27 cellular contexts compared by ENCODE assay signal in the genomic region with DNA sequence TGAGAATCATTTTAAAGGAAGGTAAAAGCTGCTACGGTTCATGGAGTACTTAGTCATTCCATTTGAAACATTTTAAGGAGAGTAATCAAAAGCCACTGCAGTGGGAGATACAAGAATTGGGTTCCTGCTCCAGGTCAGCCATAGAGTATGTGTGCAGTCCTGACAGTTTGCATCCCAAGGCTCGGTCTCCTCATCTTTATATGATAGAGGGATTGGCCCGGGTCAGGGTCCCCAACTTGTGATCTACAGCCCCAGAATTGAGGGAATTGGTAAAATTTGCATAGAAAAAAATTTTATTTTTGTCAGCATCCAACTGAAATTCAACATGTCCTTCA.
A peak's percentile ranks its signal among the peaks of the same experiment; 100 is the strongest.
DNase-seq lines count a peak whose midpoint lies in the region; TF ChIP-seq lines count a peak whose summit lies in the region.
"Had no signal": no experiment of that assay in that cellular context is flagged by ENCODE, and none has a peak within 500 bp of the region (broad histone marks: within the 10 kb centered on the region; RNA-seq: fewer than 3 reads in every experiment).

No MANE protein-coding gene starts in this region.

- no peaks in the 10 kb centered on the region for H3K79me2 ChIP-seq in PC-9 (ENCODE audit: low read depth)

- POLR2A ChIA-PET in AG04450 (lab: Yijun Ruan, JAX) (no interaction called here), PC-9 (lab: Charles Lee; ENCODE audit: unreplicated experiment) (no interaction called here)
- POLR2A ChIA-PET in activated CD4-positive, alpha-beta memory T cell treated with anti-CD3 and anti-CD28 coated beads for 36 hours (lab: Charles Lee) = no interaction called here

- peaks cover 34% of the 10 kb centered on the region for H3K27me3 Mint-ChIP-seq in activated CD4-positive, alpha-beta memory T cell treated with anti-CD3 and anti-CD28 coated beads for 36 hours

- DNase-seq in AG04450 (ENCODE audit: low read depth, low spot score) (no peak), PC-9 (no peak), adipocyte (ENCODE audit: low read depth) (peak; percentile 20), dedifferentiated amniotic fluid mesenchymal stem cell (ENCODE audit: extremely low spot score) (no peak), islet precursor cell (no peak)
- DNase-seq in activated CD4-positive, alpha-beta memory T cell treated with anti-CD3 and anti-CD28 coated beads for 36 hours = no peak
- DNase-seq in NK-92 treated with Interleukin-12 subunit alpha and Interleukin-12 subunit beta, amount 100 ng/mL, for 24 hours (lab: John Stamatoyannopoulos, UW) = no peak
- DNase-seq: activated CD4-positive, alpha-beta T cell treated with anti-CD3 and anti-CD28 coated beads for 36 hours; activated CD8-positive, alpha-beta memory T cell treated with anti-CD3 and anti-CD28 coated beads for 24 hours; caudate nucleus; DMS 273 treated with DMSO at 0.1 percent for 48 hours; effector memory CD4-positive, alpha-beta T cell; erythroblast; head of caudate nucleus; naive thymus-derived CD8-positive, alpha-beta T cell; NCI-H1048; NCI-H1694; stimulated activated CD4-positive, alpha-beta T cell treated with anti-CD3 and anti-CD28 coated beads, Interleukin-15, amount 100 ng/mL, for 24 hours; stimulated activated CD4-positive, alpha-beta T cell treated with anti-CD3 and anti-CD28 coated beads, Interleukin-4, amount 100 ng/mL, for 4 hours; trophoblast cell had no signal

- no peak overlapping the region for H3K27ac Mint-ChIP-seq in activated CD4-positive, alpha-beta memory T cell treated with anti-CD3 and anti-CD28 coated beads for 36 hours
- H3K27ac Mint-ChIP-seq: activated CD4-positive, alpha-beta T cell treated with anti-CD3 and anti-CD28 coated beads for 36 hours; activated naive CD8-positive, alpha-beta T cell; naive thymus-derived CD8-positive, alpha-beta T cell; T-helper 2 cell treated with Interferon-gamma antibody and Interleukin-4, amounts not matched to agents 5 μg/mL and 100 μg/mL, for 36 hours had no signal

- no peaks in the 10 kb centered on the region for H4K20me1 ChIP-seq in PC-9 (ENCODE audit: insufficient read depth)
- H4K20me1 ChIP-seq: BLaER1 had no signal

- H3K9ac ChIP-seq in adipocyte (ENCODE audit: low read length) = no peak overlapping the region
- no peak overlapping the region for H3K9ac ChIP-seq in muscle layer of colon (ENCODE audit: low read length)
- H3K9ac ChIP-seq: BLaER1 had no signal

- 0 out of 2 replicates have a peak, but pooled peaks cover 10% of the 10 kb centered on the region for H3F3A ChIP-seq in PC-9 (ENCODE audit: insufficient read depth, low read depth)

- H3K9me3 Mint-ChIP-seq in activated CD4-positive, alpha-beta memory T cell treated with anti-CD3 and anti-CD28 coated beads for 36 hours = no peaks in the 10 kb centered on the region
- H3K9me3 Mint-ChIP-seq: naive thymus-derived CD8-positive, alpha-beta T cell; T-helper 2 cell treated with Interferon-gamma antibody and Interleukin-4, amounts not matched to agents 5 μg/mL and 100 μg/mL, for 36 hours had no signal

- TF ChIP-seq CTCF in AG04450 (IDR thresholded peaks at IDR 0.05; ENCODE audit: low read depth, low read length) (no peak), PC-9 (conservative IDR thresholded peaks at IDR 0.05) (no peak)

- H3K9me2 ChIP-seq in PC-9 (ENCODE audit: insufficient read depth) = no peaks in the 10 kb centered on the region

- no TSS peak for BruUV-seq in PC-9 (replicated peaks; lab: Mats Ljungman, UMichigan)

- no peaks in the 10 kb centered on the region for H3K27me3 ChIP-seq in AG04450 (ENCODE audit: control insufficient read depth, insufficient read depth, low read length)
- no peaks in the 10 kb centered on the region for H3K27me3 ChIP-seq in PC-9 (ENCODE audit: insufficient read depth, low read depth)
- H3K27me3 ChIP-seq in adipocyte (replicated peaks; ENCODE audit: control insufficient read depth, insufficient read depth, low read length) = no peaks in the 10 kb centered on the region
- no peaks in the 10 kb centered on the region for H3K27me3 ChIP-seq in muscle layer of colon (ENCODE audit: control insufficient read depth in 1 of 2, insufficient read depth in 2 of 2, low read length in 2 of 2)
- H3K27me3 ChIP-seq: BLaER1 had no signal

- peak overlapping the region; percentile 55; the same call in 1 of the 2 replicates for H3K4me2 ChIP-seq in PC-9
- H3K4me2 ChIP-seq: BLaER1 had no signal

- H3K9me3 ChIP-seq in AG04450 (ENCODE audit: control insufficient read depth, insufficient read depth, low read length) = no peaks in the 10 kb centered on the region
- no peaks in the 10 kb centered on the region for H3K9me3 ChIP-seq in PC-9 (ENCODE audit: insufficient read depth, low read depth)
- H3K9me3 ChIP-seq in adipocyte (ENCODE audit: control insufficient read depth, low read length) = no peaks in the 10 kb centered on the region
- no peaks in the 10 kb centered on the region for H3K9me3 ChIP-seq in muscle layer of colon (ENCODE audit: low read length)
- H3K9me3 ChIP-seq: BLaER1, HAP-1, prostate gland had no signal

- no peak overlapping the region for H3K4me3 Mint-ChIP-seq in activated CD4-positive, alpha-beta memory T cell treated with anti-CD3 and anti-CD28 coated beads for 36 hours
- H3K4me3 Mint-ChIP-seq: activated CD4-positive, alpha-beta T cell treated with anti-CD3 and anti-CD28 coated beads for 36 hours; activated naive CD8-positive, alpha-beta T cell; naive thymus-derived CD8-positive, alpha-beta T cell; T-helper 2 cell treated with Interferon-gamma antibody and Interleukin-4, amounts not matched to agents 5 μg/mL and 100 μg/mL, for 36 hours had no signal

- H3K4me1 Mint-ChIP-seq in activated CD4-positive, alpha-beta memory T cell treated with anti-CD3 and anti-CD28 coated beads for 36 hours (ENCODE audit: low read depth) = no peaks in the 10 kb centered on the region
- H3K4me1 Mint-ChIP-seq: activated CD4-positive, alpha-beta T cell treated with anti-CD3 and anti-CD28 coated beads for 36 hours had no signal

- no peaks in the 10 kb centered on the region for H3K36me3 ChIP-seq in PC-9 (ENCODE audit: low read depth)
- H3K36me3 ChIP-seq in adipocyte (ENCODE audit: control insufficient read depth, insufficient read depth, low read length, severe bottlenecking) = no peaks in the 10 kb centered on the region
- H3K36me3 ChIP-seq in muscle layer of colon (ENCODE audit: insufficient read depth, low read length) = no peaks in the 10 kb centered on the region
- H3K36me3 ChIP-seq: BLaER1, HAP-1, prostate gland had no signal

- peak overlapping the region; percentile 85 for H3K27ac ChIP-seq in AG04450 (ENCODE audit: low read depth, low read length)
- no peak overlapping the region for H3K27ac ChIP-seq in PC-9
- peak overlapping the region; percentile 26 for H3K27ac ChIP-seq in muscle layer of colon (ENCODE audit: low read depth, low read length)
- H3K27ac ChIP-seq: BLaER1, coronary artery, prostate gland had no signal

- intact Hi-C loops in PC-9 (cut with micrococcal nuclease; ENCODE audit: unreplicated experiment) = no loop called here
- intact Hi-C loops in activated CD4-positive, alpha-beta memory T cell treated with anti-CD3 and anti-CD28 coated beads for 36 hours (cut with micrococcal nuclease) = no loop called here

- H3K4me3 ChIP-seq in AG04450 (ENCODE audit: low read depth, low read length) (no peak overlapping the region), PC-9 (no peak overlapping the region), adipocyte (ENCODE audit: low read length) (no peak overlapping the region), muscle layer of colon (ENCODE audit: low read depth in 1 of 2, low read length in 2 of 2) (no peak overlapping the region)
- H3K4me3 ChIP-seq: BLaER1, coronary artery, HAP-1, prostate gland had no signal

- H3K4me1 ChIP-seq in PC-9 (replicated peaks; ENCODE audit: insufficient read depth) (no peaks in the 10 kb centered on the region), adipocyte (ENCODE audit: control insufficient read depth, insufficient read depth, low read length) (peaks cover 4% of the 10 kb centered on the region), muscle layer of colon (ENCODE audit: insufficient read depth, low read length) (peaks cover 8% of the 10 kb centered on the region)
- H3K4me1 ChIP-seq: BLaER1, HAP-1, prostate gland had no signal

- no peak overlapping the region for H2AFZ ChIP-seq in PC-9

- H3K36me3 Mint-ChIP-seq in activated CD4-positive, alpha-beta memory T cell treated with anti-CD3 and anti-CD28 coated beads for 36 hours = no peaks in the 10 kb centered on the region
- H3K36me3 Mint-ChIP-seq: activated naive CD8-positive, alpha-beta T cell; naive thymus-derived CD8-positive, alpha-beta T cell had no signal

- CTCF ChIA-PET in AG04450 (lab: Charles Lee) = no interaction called here
- CTCF ChIA-PET in PC-9 (lab: Charles Lee) = no interaction called here
- CTCF ChIA-PET in activated CD4-positive, alpha-beta memory T cell treated with anti-CD3 and anti-CD28 coated beads for 36 hours (lab: Charles Lee) = no interaction called here
